ENCODE assay signal across 2 cellular contexts in the genomic region with DNA sequence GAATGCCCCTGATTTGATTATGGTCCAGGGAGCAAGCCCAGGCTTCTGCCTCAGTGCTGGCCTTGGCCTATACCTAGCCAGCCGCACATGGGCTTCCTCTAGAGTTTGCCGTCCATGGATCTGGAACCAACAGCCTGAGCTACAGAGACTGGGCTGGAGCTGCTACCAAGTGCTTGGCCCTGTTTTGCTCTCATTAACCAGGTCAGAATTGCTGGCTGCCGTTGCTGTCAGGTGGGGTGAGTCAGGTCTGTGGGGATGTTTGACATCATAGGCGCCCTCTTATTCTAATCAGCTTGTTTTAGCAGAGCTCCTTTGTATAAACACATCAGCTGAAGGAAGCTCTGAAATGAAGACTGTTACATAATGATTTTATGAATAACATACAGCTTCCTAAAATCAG.
TF ChIP-seq lines count a peak whose summit lies in the region.

No MANE protein-coding gene starts in this region.

TF ChIP-seq in IMR-90, 13 proteins besides CTCF, POLR2A, EP300 and RAD21:
- TF ChIP-seq MAFK (IDR thresholded peaks at IDR 0.05; ENCODE audit: low read depth, low read length): no peak
- no peak for TF ChIP-seq MAZ (IDR thresholded peaks at IDR 0.05; ENCODE audit: borderline replicate concordance, low read depth, low read length)
- TF ChIP-seq FOS (IDR thresholded peaks at IDR 0.05; ENCODE audit: low read depth, low read length): no peak
- no peak for TF ChIP-seq NFE2L2 (IDR thresholded peaks at IDR 0.05; ENCODE audit: low read depth, low read length)
- TF ChIP-seq SMC3 (IDR thresholded peaks at IDR 0.05; ENCODE audit: low read depth, low read length): no peak
- TF ChIP-seq RCOR1 (IDR thresholded peaks at IDR 0.05; ENCODE audit: insufficient replicate concordance, low read length): no peak
- no peak; the same call in 1 of the 2 replicates for TF ChIP-seq RFX5 (IDR thresholded peaks at IDR 0.05; ENCODE audit: low read depth, low read length)

TF ChIP-seq in GM12891, 5 proteins besides CTCF, POLR2A, EP300 and RAD21:
- no peak for TF ChIP-seq POLR2AphosphoS5 (IDR thresholded peaks at IDR 0.05; ENCODE audit: low read depth, low read length)
- no peak for TF ChIP-seq SPI1 (IDR thresholded peaks at IDR 0.05; ENCODE audit: low read depth, low read length)
- TF ChIP-seq PAX5 (IDR thresholded peaks at IDR 0.05; ENCODE audit: insufficient read depth, low read length, severe bottlenecking): no peak
- no peak for TF ChIP-seq TAF1 (IDR thresholded peaks at IDR 0.05; ENCODE audit: low read depth, low read length)
- no peak for TF ChIP-seq POU2F2 (IDR thresholded peaks at IDR 0.05; ENCODE audit: low read depth, low read length)
